18 cellular contexts compared by ENCODE assay signal in the genomic region with DNA sequence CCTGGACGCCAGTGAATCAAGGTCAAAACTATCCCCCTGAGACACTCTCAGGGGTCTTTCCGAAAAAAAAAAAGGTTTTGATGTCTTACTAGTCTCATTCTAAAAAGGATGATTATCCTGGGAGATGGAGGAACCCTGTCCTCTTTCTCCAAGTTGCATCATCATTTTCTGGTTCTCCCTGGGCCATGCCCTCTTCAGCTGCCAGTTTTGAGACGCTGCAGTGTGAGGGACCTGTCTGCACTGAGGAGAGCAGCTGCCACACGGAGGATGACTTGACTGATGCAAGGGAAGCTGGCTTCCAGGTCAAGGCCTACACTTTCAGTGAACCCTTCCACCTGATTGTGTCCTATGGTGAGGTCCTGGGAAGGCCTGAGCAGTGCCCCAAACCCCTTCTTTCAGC. TPM values are rescaled to one million over a fixed set of nuclear protein-coding genes. Genes with fewer than 3 reads are reported as not detected.
"Had no signal": no experiment of that assay in that cellular context is flagged by ENCODE, and none has a peak within 500 bp of the region (broad histone marks: within the 10 kb centered on the region; RNA-seq: fewer than 3 reads in every experiment).

No MANE protein-coding gene starts in this region.

- DNase-seq: activated CD4-positive, alpha-beta T cell treated with anti-CD3 and anti-CD28 coated beads, Interleukin-2, amount 50 U/mL, for 48 hours; activated CD4-positive, CD25-positive, alpha-beta regulatory T cell treated with anti-CD3 and anti-CD28 coated beads, Interleukin-2, amount 50 U/mL, for 72 hours; activated CD8-positive, alpha-beta memory T cell treated with anti-CD3 and anti-CD28 coated beads, Interleukin-2, amount 10 ng/mL, durations not matched to agents 7 days and 5 days; activated effector memory CD4-positive, alpha-beta T cell treated with Interleukin-2 at 50 U/mL for 16 hours; activated T-cell treated with anti-CD3 and anti-CD28 coated beads, Interleukin-2, amount 50 U/mL, for 24 hours; amygdala; effector memory CD8-positive, alpha-beta T cell; kidney; left ventricle myocardium superior; stimulated activated CD4-positive, alpha-beta T cell treated with anti-CD3 and anti-CD28 coated beads, Interleukin-4, amount 100 ng/mL, for 1 hour; stimulated activated CD8-positive, alpha-beta memory T cell treated with anti-CD3 and anti-CD28 coated beads, Interleukin-4, amount 100 ng/mL, for 48 hours; stimulated activated naive CD8-positive, alpha-beta T cell treated with anti-CD3 and anti-CD28 coated beads, Interleukin-15, Interleukin-2, amounts not matched to agents 100 U/mL and 50 U/mL, for 24 hours; upper lobe of left lung had no signal

- H3K4me3 ChIP-seq: hepatocyte, suprapubic skin, upper lobe of left lung had no signal

- H3K27ac ChIP-seq: hepatocyte, suprapubic skin, upper lobe of left lung had no signal

- ATAC-seq: activated CD8-positive, alpha-beta memory T cell treated with anti-CD3 and anti-CD28 coated beads, Interleukin-2, amount 10 ng/mL, durations not matched to agents 7 days and 5 days; effector memory CD8-positive, alpha-beta T cell; left ventricle myocardium superior; stimulated activated naive CD8-positive, alpha-beta T cell treated with anti-CD3 and anti-CD28 coated beads, Interleukin-15, Interleukin-2, amounts not matched to agents 100 U/mL and 50 U/mL, for 24 hours had no signal

- H3K27me3 ChIP-seq: hepatocyte, upper lobe of left lung had no signal

- H3K79me2 ChIP-seq: hepatocyte had no signal

- H3K9me3 ChIP-seq: suprapubic skin, upper lobe of left lung had no signal

- H3K4me1 ChIP-seq: suprapubic skin, upper lobe of left lung had no signal

- H3K36me3 ChIP-seq: suprapubic skin, upper lobe of left lung had no signal

- H3K4me2 ChIP-seq: hepatocyte had no signal

- H2AFZ ChIP-seq: hepatocyte had no signal

RNA-seq across cellular contexts. Expression of a gene that starts 3.5 kb away (rescaled TPM):
- total RNA-seq: activated CD8-positive, alpha-beta memory T cell treated with anti-CD3 and anti-CD28 coated beads, Interleukin-2, amount 10 ng/mL, durations not matched to agents 7 days and 5 days; left ventricle myocardium superior; osteocyte; pulmonary artery endothelial cell had no signal

RNA-seq across cellular contexts. Expression of a gene that starts 47.6 kb away (rescaled TPM):
- total RNA-seq: epithelial cell of proximal tubule, hepatocyte, osteocyte, pulmonary artery endothelial cell had no signal
